ENCODE assay signal across 1 cellular context in the genomic region with DNA sequence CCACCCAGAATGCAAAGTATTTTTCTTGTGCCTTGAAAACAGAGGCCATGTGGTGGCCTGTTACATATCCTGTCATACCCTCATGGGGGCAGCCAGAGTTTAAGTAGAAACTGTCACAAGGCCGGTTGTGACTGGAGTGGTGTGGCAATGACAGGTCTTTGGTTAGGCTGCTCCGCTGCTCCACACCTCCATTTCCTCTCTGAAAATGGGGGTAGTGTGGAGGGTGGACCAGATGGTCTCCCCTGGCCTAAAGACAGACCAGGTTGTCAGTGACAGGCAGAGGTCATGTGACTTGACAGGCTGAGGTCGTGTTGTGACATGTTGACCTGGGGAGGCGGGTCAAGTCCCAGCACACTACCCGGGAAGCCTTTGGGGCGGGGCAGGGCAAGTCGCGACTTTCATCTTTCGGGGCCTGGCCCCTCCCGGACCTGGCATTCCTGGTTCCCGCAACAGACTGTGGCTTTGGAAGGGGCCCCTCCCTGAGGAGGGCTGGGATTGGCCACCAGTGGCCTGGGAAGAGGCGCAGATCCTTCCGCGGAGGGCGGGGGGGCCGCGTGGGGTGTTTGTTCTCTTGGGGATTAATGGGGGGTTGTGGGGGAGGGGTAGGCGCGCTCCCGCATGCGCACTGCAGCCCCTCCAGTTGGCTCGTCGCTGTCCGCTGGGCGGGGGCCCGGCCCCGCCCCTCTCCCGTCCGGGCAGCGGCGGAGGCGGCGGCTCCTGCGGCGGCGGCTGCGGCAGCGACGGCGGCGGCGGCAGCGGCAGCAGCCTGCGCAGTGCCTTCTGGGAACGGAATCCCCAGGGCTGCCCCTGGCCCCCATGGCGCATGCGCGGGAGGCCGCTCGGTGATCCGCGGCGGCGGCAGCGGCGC.
TF ChIP-seq lines count a peak whose summit lies in the region.

A gene with protein sequence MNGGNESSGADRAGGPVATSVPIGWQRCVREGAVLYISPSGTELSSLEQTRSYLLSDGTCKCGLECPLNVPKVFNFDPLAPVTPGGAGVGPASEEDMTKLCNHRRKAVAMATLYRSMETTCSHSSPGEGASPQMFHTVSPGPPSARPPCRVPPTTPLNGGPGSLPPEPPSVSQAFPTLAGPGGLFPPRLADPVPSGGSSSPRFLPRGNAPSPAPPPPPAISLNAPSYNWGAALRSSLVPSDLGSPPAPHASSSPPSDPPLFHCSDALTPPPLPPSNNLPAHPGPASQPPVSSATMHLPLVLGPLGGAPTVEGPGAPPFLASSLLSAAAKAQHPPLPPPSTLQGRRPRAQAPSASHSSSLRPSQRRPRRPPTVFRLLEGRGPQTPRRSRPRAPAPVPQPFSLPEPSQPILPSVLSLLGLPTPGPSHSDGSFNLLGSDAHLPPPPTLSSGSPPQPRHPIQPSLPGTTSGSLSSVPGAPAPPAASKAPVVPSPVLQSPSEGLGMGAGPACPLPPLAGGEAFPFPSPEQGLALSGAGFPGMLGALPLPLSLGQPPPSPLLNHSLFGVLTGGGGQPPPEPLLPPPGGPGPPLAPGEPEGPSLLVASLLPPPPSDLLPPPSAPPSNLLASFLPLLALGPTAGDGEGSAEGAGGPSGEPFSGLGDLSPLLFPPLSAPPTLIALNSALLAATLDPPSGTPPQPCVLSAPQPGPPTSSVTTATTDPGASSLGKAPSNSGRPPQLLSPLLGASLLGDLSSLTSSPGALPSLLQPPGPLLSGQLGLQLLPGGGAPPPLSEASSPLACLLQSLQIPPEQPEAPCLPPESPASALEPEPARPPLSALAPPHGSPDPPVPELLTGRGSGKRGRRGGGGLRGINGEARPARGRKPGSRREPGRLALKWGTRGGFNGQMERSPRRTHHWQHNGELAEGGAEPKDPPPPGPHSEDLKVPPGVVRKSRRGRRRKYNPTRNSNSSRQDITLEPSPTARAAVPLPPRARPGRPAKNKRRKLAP (plus strand): TSS at position 806 of the 868 bp plus-strand sequence. CDS start 1,480 bp downstream, outside the sequence.

TF ChIP-seq in HepG2, 621 proteins besides CTCF, POLR2A, EP300 and RAD21 (continues in another document):
- peak; percentile 35; the same call in 1 of the 2 replicates for TF ChIP-seq ZNF629 (CRISPR knock-in tag; conservative IDR thresholded peaks at IDR 0.05)
- TF ChIP-seq ASH2L (IDR thresholded peaks at IDR 0.05; ENCODE audit: insufficient read length, low read depth, low read length), result peak; percentile 50
- TF ChIP-seq ZMYM3 (CRISPR knock-in tag; IDR thresholded peaks at IDR 0.05), result no peak
- no peak for TF ChIP-seq ZNF564 (CRISPR knock-in tag; IDR thresholded peaks at IDR 0.05)
- TF ChIP-seq FOXJ3 (CRISPR knock-in tag; IDR thresholded peaks at IDR 0.05; ENCODE audit: borderline replicate concordance), result peak; percentile 78; the same call in 1 of the 2 replicates
- TF ChIP-seq ZNF709 (CRISPR knock-in tag; IDR thresholded peaks at IDR 0.05), result peak; percentile 52; the same call in 1 of the 2 replicates
- peak; percentile 40; the same call in 1 of the 2 replicates for TF ChIP-seq ZNF777 (CRISPR knock-in tag; IDR thresholded peaks at IDR 0.05)
- TF ChIP-seq ZNF558 (CRISPR knock-in tag; IDR thresholded peaks at IDR 0.05; ENCODE audit: borderline replicate concordance), result 0 out of 2 replicates have a peak, but pooled peaks have one; percentile 41
- TF ChIP-seq ZNF24 (IDR thresholded peaks at IDR 0.05), result no peak
- TF ChIP-seq TEAD2 (CRISPR knock-in tag; IDR thresholded peaks at IDR 0.05), result no peak
- TF ChIP-seq SP1 (IDR thresholded peaks at IDR 0.05), result no peak
- TF ChIP-seq SP1 (CRISPR knock-in tag; IDR thresholded peaks at IDR 0.05), result peak; percentile 26; the same call in 1 of the 2 replicates
- TF ChIP-seq TCF7 (IDR thresholded peaks at IDR 0.05; ENCODE audit: low read depth), result peak; percentile 85
- peak; percentile 75; the same call in 1 of the 2 replicates for TF ChIP-seq RARG (CRISPR knock-in tag; IDR thresholded peaks at IDR 0.05; ENCODE audit: low read depth)
- TF ChIP-seq CCDC6 (CRISPR knock-in tag; IDR thresholded peaks at IDR 0.05), result peak; percentile 45; the same call in 1 of the 2 replicates
- peak; percentile 87; the same call in 1 of the 2 replicates for TF ChIP-seq TBX2 (CRISPR knock-in tag; IDR thresholded peaks at IDR 0.05; ENCODE audit: borderline replicate concordance)
- TF ChIP-seq, protein P1, sequence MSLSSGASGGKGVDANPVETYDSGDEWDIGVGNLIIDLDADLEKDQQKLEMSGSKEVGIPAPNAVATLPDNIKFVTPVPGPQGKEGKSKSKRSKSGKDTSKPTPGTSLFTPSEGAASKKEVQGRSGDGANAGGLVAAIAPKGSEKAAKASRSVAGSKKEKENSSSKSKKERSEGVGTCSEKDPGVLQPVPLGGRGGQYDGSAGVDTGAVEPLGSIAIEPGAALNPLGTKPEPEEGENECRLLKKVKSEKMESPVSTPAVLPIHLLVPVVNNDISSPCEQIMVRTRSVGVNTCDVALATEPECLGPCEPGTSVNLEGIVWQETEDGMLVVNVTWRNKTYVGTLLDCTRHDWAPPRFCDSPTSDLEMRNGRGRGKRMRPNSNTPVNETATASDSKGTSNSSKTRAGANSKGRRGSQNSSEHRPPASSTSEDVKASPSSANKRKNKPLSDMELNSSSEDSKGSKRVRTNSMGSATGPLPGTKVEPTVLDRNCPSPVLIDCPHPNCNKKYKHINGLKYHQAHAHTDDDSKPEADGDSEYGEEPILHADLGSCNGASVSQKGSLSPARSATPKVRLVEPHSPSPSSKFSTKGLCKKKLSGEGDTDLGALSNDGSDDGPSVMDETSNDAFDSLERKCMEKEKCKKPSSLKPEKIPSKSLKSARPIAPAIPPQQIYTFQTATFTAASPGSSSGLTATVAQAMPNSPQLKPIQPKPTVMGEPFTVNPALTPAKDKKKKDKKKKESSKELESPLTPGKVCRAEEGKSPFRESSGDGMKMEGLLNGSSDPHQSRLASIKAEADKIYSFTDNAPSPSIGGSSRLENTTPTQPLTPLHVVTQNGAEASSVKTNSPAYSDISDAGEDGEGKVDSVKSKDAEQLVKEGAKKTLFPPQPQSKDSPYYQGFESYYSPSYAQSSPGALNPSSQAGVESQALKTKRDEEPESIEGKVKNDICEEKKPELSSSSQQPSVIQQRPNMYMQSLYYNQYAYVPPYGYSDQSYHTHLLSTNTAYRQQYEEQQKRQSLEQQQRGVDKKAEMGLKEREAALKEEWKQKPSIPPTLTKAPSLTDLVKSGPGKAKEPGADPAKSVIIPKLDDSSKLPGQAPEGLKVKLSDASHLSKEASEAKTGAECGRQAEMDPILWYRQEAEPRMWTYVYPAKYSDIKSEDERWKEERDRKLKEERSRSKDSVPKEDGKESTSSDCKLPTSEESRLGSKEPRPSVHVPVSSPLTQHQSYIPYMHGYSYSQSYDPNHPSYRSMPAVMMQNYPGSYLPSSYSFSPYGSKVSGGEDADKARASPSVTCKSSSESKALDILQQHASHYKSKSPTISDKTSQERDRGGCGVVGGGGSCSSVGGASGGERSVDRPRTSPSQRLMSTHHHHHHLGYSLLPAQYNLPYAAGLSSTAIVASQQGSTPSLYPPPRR (CRISPR knock-in tag; IDR thresholded peaks at IDR 0.05; ENCODE audit: borderline replicate concordance), result peak; percentile 87
- TF ChIP-seq SOX6 (IDR thresholded peaks at IDR 0.05), result no peak
- peak; percentile 85 for TF ChIP-seq SOX6 (CRISPR knock-in tag; IDR thresholded peaks at IDR 0.05)
- 0 out of 2 replicates have a peak, but pooled peaks have one; percentile 16 for TF ChIP-seq ELF1 (CRISPR knock-in tag; IDR thresholded peaks at IDR 0.05)
- TF ChIP-seq JDP2 (CRISPR knock-in tag; IDR thresholded peaks at IDR 0.05; ENCODE audit: borderline replicate concordance), result no peak
- peak; percentile 52; the same call in 1 of the 2 replicates for TF ChIP-seq TARDBP (CRISPR knock-in tag; IDR thresholded peaks at IDR 0.05)
- peak; percentile 64; the same call in 1 of the 2 replicates for TF ChIP-seq MED13 (CRISPR knock-in tag; IDR thresholded peaks at IDR 0.05)
- TF ChIP-seq, protein P2, sequence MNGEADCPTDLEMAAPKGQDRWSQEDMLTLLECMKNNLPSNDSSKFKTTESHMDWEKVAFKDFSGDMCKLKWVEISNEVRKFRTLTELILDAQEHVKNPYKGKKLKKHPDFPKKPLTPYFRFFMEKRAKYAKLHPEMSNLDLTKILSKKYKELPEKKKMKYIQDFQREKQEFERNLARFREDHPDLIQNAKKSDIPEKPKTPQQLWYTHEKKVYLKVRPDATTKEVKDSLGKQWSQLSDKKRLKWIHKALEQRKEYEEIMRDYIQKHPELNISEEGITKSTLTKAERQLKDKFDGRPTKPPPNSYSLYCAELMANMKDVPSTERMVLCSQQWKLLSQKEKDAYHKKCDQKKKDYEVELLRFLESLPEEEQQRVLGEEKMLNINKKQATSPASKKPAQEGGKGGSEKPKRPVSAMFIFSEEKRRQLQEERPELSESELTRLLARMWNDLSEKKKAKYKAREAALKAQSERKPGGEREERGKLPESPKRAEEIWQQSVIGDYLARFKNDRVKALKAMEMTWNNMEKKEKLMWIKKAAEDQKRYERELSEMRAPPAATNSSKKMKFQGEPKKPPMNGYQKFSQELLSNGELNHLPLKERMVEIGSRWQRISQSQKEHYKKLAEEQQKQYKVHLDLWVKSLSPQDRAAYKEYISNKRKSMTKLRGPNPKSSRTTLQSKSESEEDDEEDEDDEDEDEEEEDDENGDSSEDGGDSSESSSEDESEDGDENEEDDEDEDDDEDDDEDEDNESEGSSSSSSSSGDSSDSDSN (CRISPR knock-in tag; IDR thresholded peaks at IDR 0.05), result 0 out of 2 replicates have a peak, but pooled peaks have one; percentile 32
- TF ChIP-seq SSRP1 (CRISPR knock-in tag; IDR thresholded peaks at IDR 0.05), result 0 out of 2 replicates have a peak, but pooled peaks have one; percentile 30
- peak; percentile 53 for TF ChIP-seq YY1 (IDR thresholded peaks at IDR 0.05; ENCODE audit: insufficient read depth, insufficient replicate concordance, low read depth, low read length)
- TF ChIP-seq FOXC1 (CRISPR knock-in tag; IDR thresholded peaks at IDR 0.05; ENCODE audit: borderline replicate concordance), result no peak; the same call in 1 of the 2 replicates
- TF ChIP-seq EEA1 (CRISPR knock-in tag; IDR thresholded peaks at IDR 0.05; ENCODE audit: borderline replicate concordance), result 0 out of 2 replicates have a peak, but pooled peaks have one; percentile 9
- peak; percentile 94 for TF ChIP-seq ZBTB10 (CRISPR knock-in tag; IDR thresholded peaks at IDR 0.05; ENCODE audit: borderline replicate concordance)
- TF ChIP-seq ZNF235 (CRISPR knock-in tag; IDR thresholded peaks at IDR 0.05; ENCODE audit: borderline replicate concordance), result peak; percentile 76
- peak; percentile 62; the same call in 1 of the 2 replicates for TF ChIP-seq ARNT2 (CRISPR knock-in tag; IDR thresholded peaks at IDR 0.05; ENCODE audit: low read depth)
- TF ChIP-seq MATR3 (CRISPR knock-in tag; IDR thresholded peaks at IDR 0.05), result no peak
- TF ChIP-seq, protein P3, sequence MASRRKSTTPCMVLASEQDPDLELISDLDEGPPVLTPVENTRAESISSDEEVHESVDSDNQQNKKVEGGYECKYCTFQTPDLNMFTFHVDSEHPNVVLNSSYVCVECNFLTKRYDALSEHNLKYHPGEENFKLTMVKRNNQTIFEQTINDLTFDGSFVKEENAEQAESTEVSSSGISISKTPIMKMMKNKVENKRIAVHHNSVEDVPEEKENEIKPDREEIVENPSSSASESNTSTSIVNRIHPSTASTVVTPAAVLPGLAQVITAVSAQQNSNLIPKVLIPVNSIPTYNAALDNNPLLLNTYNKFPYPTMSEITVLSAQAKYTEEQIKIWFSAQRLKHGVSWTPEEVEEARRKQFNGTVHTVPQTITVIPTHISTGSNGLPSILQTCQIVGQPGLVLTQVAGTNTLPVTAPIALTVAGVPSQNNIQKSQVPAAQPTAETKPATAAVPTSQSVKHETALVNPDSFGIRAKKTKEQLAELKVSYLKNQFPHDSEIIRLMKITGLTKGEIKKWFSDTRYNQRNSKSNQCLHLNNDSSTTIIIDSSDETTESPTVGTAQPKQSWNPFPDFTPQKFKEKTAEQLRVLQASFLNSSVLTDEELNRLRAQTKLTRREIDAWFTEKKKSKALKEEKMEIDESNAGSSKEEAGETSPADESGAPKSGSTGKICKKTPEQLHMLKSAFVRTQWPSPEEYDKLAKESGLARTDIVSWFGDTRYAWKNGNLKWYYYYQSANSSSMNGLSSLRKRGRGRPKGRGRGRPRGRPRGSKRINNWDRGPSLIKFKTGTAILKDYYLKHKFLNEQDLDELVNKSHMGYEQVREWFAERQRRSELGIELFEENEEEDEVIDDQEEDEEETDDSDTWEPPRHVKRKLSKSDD (CRISPR knock-in tag; IDR thresholded peaks at IDR 0.05; ENCODE audit: low read depth), result no peak; the same call in 1 of the 2 replicates
- TF ChIP-seq ZNF691 (CRISPR knock-in tag; IDR thresholded peaks at IDR 0.05; ENCODE audit: borderline replicate concordance, low read depth), result peak; percentile 76; the same call in 1 of the 2 replicates
- peak; percentile 79; the same call in 1 of the 2 replicates for TF ChIP-seq FOXK1 (CRISPR knock-in tag; IDR thresholded peaks at IDR 0.05; ENCODE audit: borderline replicate concordance, low read depth)
- no peak for TF ChIP-seq HNF4G (IDR thresholded peaks at IDR 0.05; ENCODE audit: borderline replicate concordance, low read depth, low read length)
- TF ChIP-seq HNF4G (CRISPR knock-in tag; IDR thresholded peaks at IDR 0.05; ENCODE audit: borderline replicate concordance, low read depth), result no peak
- peak; percentile 25; the same call in 1 of the 2 replicates for TF ChIP-seq ZNF605 (CRISPR knock-in tag; IDR thresholded peaks at IDR 0.05)
- TF ChIP-seq KMT2A (CRISPR knock-in tag; IDR thresholded peaks at IDR 0.05), result no peak
